18 cellular contexts compared by ENCODE assay signal in genomic region chr5:1794896-1795290, GRCh38. TPM values are rescaled to one million over a fixed set of nuclear protein-coding genes. Genes with fewer than 3 reads are reported as not detected.
DNase-seq lines count a peak whose midpoint lies in the region; ATAC-seq, FAIRE-seq and TF ChIP-seq lines count a peak whose summit lies in the region.
"Had no signal": no experiment of that assay in that cellular context is flagged by ENCODE, and none has a peak within 500 bp of the region (broad histone marks: within the 10 kb centered on the region; RNA-seq: fewer than 3 reads in every experiment).

No MANE protein-coding gene starts in this region.

- peaks cover 8% of the 10 kb centered on the region for H3K36me3 ChIP-seq in CD8-positive, alpha-beta T cell (ENCODE audit: insufficient read depth, low read length)

- peaks cover 58% of the 10 kb centered on the region for H3K4me1 Mint-ChIP-seq in T-helper 1 cell treated with Interleukin-12 subunit alpha and Interleukin-12 subunit beta and Interleukin-4 antibody, amounts not matched to agents 30 μg/mL and 1 μg/mL, for 36 hours (ENCODE audit: low read depth)
- peaks cover 70% of the 10 kb centered on the region for H3K4me1 Mint-ChIP-seq in CD8-positive, alpha-beta T cell (ENCODE audit: low read depth)
- H3K4me1 Mint-ChIP-seq in activated T-helper 2 cell treated with anti-CD3 and anti-CD28 coated beads, Interferon-gamma antibody, Interleukin-2, Interleukin-4, amounts not matched to agents 10 μg/mL and 5 μg/mL and 100 μg/mL, durations not matched to agents 14 hours and 24 hours and 36 hours (ENCODE audit: low read depth), result peaks cover 60% of the 10 kb centered on the region
- peaks cover 20 to 85% (median 75%) of the 10 kb centered on the region in 4 donors for H3K4me1 Mint-ChIP-seq in naive thymus-derived CD8-positive, alpha-beta T cell

- FAIRE-seq in D721Med (lab: Jason Lieb, UNC), result no peak

- no peaks in the 10 kb centered on the region for H3K27me3 Mint-ChIP-seq in T-helper 1 cell treated with Interleukin-12 subunit alpha and Interleukin-12 subunit beta and Interleukin-4 antibody, amounts not matched to agents 30 μg/mL and 1 μg/mL, for 36 hours (ENCODE audit: low read depth)
- no peaks in the 10 kb centered on the region for H3K27me3 Mint-ChIP-seq in CD8-positive, alpha-beta T cell (ENCODE audit: low read depth)
- H3K27me3 Mint-ChIP-seq in activated T-helper 2 cell treated with anti-CD3 and anti-CD28 coated beads, Interferon-gamma antibody, Interleukin-2, Interleukin-4, amounts not matched to agents 10 μg/mL and 5 μg/mL and 100 μg/mL, durations not matched to agents 14 hours and 24 hours and 36 hours (ENCODE audit: low read depth), result no peaks in the 10 kb centered on the region
- H3K27me3 Mint-ChIP-seq in naive thymus-derived CD8-positive, alpha-beta T cell, result no peaks in the 10 kb centered on the region

- H3K27ac Mint-ChIP-seq in T-helper 1 cell treated with Interleukin-12 subunit alpha and Interleukin-12 subunit beta and Interleukin-4 antibody, amounts not matched to agents 30 μg/mL and 1 μg/mL, for 36 hours, result peak overlapping the region; percentile 53
- peak overlapping the region; percentile 49 for H3K27ac Mint-ChIP-seq in CD8-positive, alpha-beta T cell
- H3K27ac Mint-ChIP-seq in activated T-helper 2 cell treated with anti-CD3 and anti-CD28 coated beads, Interferon-gamma antibody, Interleukin-2, Interleukin-4, amounts not matched to agents 10 μg/mL and 5 μg/mL and 100 μg/mL, durations not matched to agents 14 hours and 24 hours and 36 hours, result peak overlapping the region; percentile 29
- peak overlapping the region in 9 of 10 donors; percentile 33 to 98 (median 81) for H3K27ac Mint-ChIP-seq in naive thymus-derived CD8-positive, alpha-beta T cell

- H3K27ac ChIP-seq in CD8-positive, alpha-beta T cell (ENCODE audit: low read depth, low read length), result no peak overlapping the region
- H3K27ac ChIP-seq: 22Rv1 had no signal

- no peak for DNase-seq in T-helper 1 cell
- DNase-seq in CD8-positive, alpha-beta T cell, result no peak
- DNase-seq in activated T-helper 2 cell treated with anti-CD3 and anti-CD28 coated beads, Interferon-gamma antibody, Interleukin-2, Interleukin-4, amounts not matched to agents 10 μg/mL and 5 μg/mL and 100 μg/mL, durations not matched to agents 14 hours and 24 hours and 36 hours (ENCODE audit: low spot score), result no peak
- DNase-seq in naive thymus-derived CD8-positive, alpha-beta T cell, result peak in 1 of 10 donors; percentile 2
- DNase-seq in NCI-H1417 treated with DMSO at 0.1 percent for 48 hours (lab: John Stamatoyannopoulos, UW), result no peak
- no peak for DNase-seq in D721Med (ENCODE audit: insufficient read length, low spot score)
- DNase-seq: activated T-cell treated with anti-CD3 and anti-CD28 coated beads, Interleukin-2, amount 50 U/mL, for 4 hours; amygdala; GOT3; hippocampal formation; NCI-H1417; psoas muscle; stimulated activated naive CD4-positive, alpha-beta T cell treated with Interleukin-2 at 50 U/mL for 16 hours; T-helper 9 cell had no signal

- ATAC-seq in CD8-positive, alpha-beta T cell, result no peak
- no peak for ATAC-seq in naive thymus-derived CD8-positive, alpha-beta T cell
- no peak for ATAC-seq in HG03097 (IDR thresholded peaks at IDR 0.05; ENCODE audit: low FRiP score, unreplicated experiment)
- ATAC-seq: activated CD4-positive, CD25-positive, alpha-beta regulatory T cell treated with anti-CD3 and anti-CD28 coated beads, Interleukin-2, amount 50 U/mL, for 24 hours; activated T-cell treated with anti-CD3 and anti-CD28 coated beads, Interleukin-2, amount 50 U/mL, for 4 hours had no signal

- H3K36me3 Mint-ChIP-seq in T-helper 1 cell treated with Interleukin-12 subunit alpha and Interleukin-12 subunit beta and Interleukin-4 antibody, amounts not matched to agents 30 μg/mL and 1 μg/mL, for 36 hours (ENCODE audit: low read depth), result peaks cover 33% of the 10 kb centered on the region
- H3K36me3 Mint-ChIP-seq in CD8-positive, alpha-beta T cell, result peaks cover 29% of the 10 kb centered on the region
- H3K36me3 Mint-ChIP-seq in activated T-helper 2 cell treated with anti-CD3 and anti-CD28 coated beads, Interferon-gamma antibody, Interleukin-2, Interleukin-4, amounts not matched to agents 10 μg/mL and 5 μg/mL and 100 μg/mL, durations not matched to agents 14 hours and 24 hours and 36 hours (ENCODE audit: low read depth), result peaks cover 48% of the 10 kb centered on the region
- H3K36me3 Mint-ChIP-seq in naive thymus-derived CD8-positive, alpha-beta T cell, result peaks cover 0 to 9% (median 3%) of the 10 kb centered on the region in 3 donors

- no peak for TF ChIP-seq CTCF in CD8-positive, alpha-beta T cell (IDR thresholded peaks at IDR 0.05)
- TF ChIP-seq CTCF in D721Med (IDR thresholded peaks at IDR 0.05; ENCODE audit: insufficient read depth, missing control alignments), result no peak

- intact Hi-C loops in CD8-positive, alpha-beta T cell (cut with DNase I, micrococcal nuclease), result loop anchor here (5.0 to 10.0 kb wide), 8 partner anchors 33 to 1180 kb away; partner anchors contain the start of genes CEP72 (in 1 of the 2) and CLPTM1L (in 1 of the 2)
- intact Hi-C loops in activated T-helper 2 cell treated with anti-CD3 and anti-CD28 coated beads, Interferon-gamma antibody, Interleukin-2, Interleukin-4, amounts not matched to agents 10 μg/mL and 5 μg/mL and 100 μg/mL, durations not matched to agents 14 hours and 24 hours and 36 hours (cut with micrococcal nuclease), result no loop called here

- no peaks in the 10 kb centered on the region for H3K9me3 Mint-ChIP-seq in T-helper 1 cell treated with Interleukin-12 subunit alpha and Interleukin-12 subunit beta and Interleukin-4 antibody, amounts not matched to agents 30 μg/mL and 1 μg/mL, for 36 hours
- no peaks in the 10 kb centered on the region for H3K9me3 Mint-ChIP-seq in CD8-positive, alpha-beta T cell
- no peaks in the 10 kb centered on the region for H3K9me3 Mint-ChIP-seq in activated T-helper 2 cell treated with anti-CD3 and anti-CD28 coated beads, Interferon-gamma antibody, Interleukin-2, Interleukin-4, amounts not matched to agents 10 μg/mL and 5 μg/mL and 100 μg/mL, durations not matched to agents 14 hours and 24 hours and 36 hours
- H3K9me3 Mint-ChIP-seq in naive thymus-derived CD8-positive, alpha-beta T cell, result peaks cover 0 to 2% (median 0%) of the 10 kb centered on the region in 9 donors

- H3K4me1 ChIP-seq in CD8-positive, alpha-beta T cell (ENCODE audit: insufficient read depth, low read length), result peaks cover 61% of the 10 kb centered on the region

- no peaks in the 10 kb centered on the region for H3K9me3 ChIP-seq in CD8-positive, alpha-beta T cell (ENCODE audit: low read length)
- H3K9me3 ChIP-seq: psoas muscle had no signal

- CTCF ChIA-PET in CD8-positive, alpha-beta T cell (lab: Charles Lee), result no interaction called here

- H3K27me3 ChIP-seq in CD8-positive, alpha-beta T cell (ENCODE audit: insufficient read depth, low read length), result no peaks in the 10 kb centered on the region

- POLR2A ChIA-PET in CD8-positive, alpha-beta T cell (lab: Charles Lee), result no interaction called here
- POLR2A ChIA-PET in naive thymus-derived CD8-positive, alpha-beta T cell (lab: Charles Lee), result no interaction called here

- no peak overlapping the region for H3K4me3 Mint-ChIP-seq in T-helper 1 cell treated with Interleukin-12 subunit alpha and Interleukin-12 subunit beta and Interleukin-4 antibody, amounts not matched to agents 30 μg/mL and 1 μg/mL, for 36 hours
- H3K4me3 Mint-ChIP-seq in CD8-positive, alpha-beta T cell, result no peak overlapping the region
- H3K4me3 Mint-ChIP-seq in activated T-helper 2 cell treated with anti-CD3 and anti-CD28 coated beads, Interferon-gamma antibody, Interleukin-2, Interleukin-4, amounts not matched to agents 10 μg/mL and 5 μg/mL and 100 μg/mL, durations not matched to agents 14 hours and 24 hours and 36 hours (ENCODE audit: low read depth), result no peak overlapping the region
- peak overlapping the region in 3 of 10 donors; percentile 1 to 32 (median 22) for H3K4me3 Mint-ChIP-seq in naive thymus-derived CD8-positive, alpha-beta T cell
- H3K4me3 Mint-ChIP-seq: activated T-cell treated with anti-CD3 and anti-CD28 coated beads, Interleukin-2, amount 50 U/mL, for 4 hours had no signal

- H3K4me3 ChIP-seq in CD8-positive, alpha-beta T cell (ENCODE audit: low read depth, low read length), result no peak overlapping the region

RNA-seq across cellular contexts. Expression of gene MRPL36, which starts 4.7 kb away (rescaled TPM):
- 10 to 100 TPM; 11.6 to 12.7 TPM for total RNA-seq in CD8-positive, alpha-beta T cell
- total RNA-seq in activated T-helper 2 cell treated with anti-CD3 and anti-CD28 coated beads, Interferon-gamma antibody, Interleukin-2, Interleukin-4, amounts not matched to agents 10 μg/mL and 5 μg/mL and 100 μg/mL, durations not matched to agents 14 hours and 24 hours and 36 hours, result 96.1 and 96.4 TPM in 2 replicates
- 10 to 100 TPM; 25.8 to 30.9 TPM for total RNA-seq in naive thymus-derived CD8-positive, alpha-beta T cell
- 10 to 100 TPM; 61.6 to 84.3 (median 71.6) TPM for polyA plus RNA-seq in naive thymus-derived CD8-positive, alpha-beta T cell

RNA-seq across cellular contexts. Expression of gene NDUFS6, which starts 6.3 kb away (rescaled TPM):
- total RNA-seq in CD8-positive, alpha-beta T cell, result 10 to 100 TPM; 16.5 to 19.8 TPM
- total RNA-seq in activated T-helper 2 cell treated with anti-CD3 and anti-CD28 coated beads, Interferon-gamma antibody, Interleukin-2, Interleukin-4, amounts not matched to agents 10 μg/mL and 5 μg/mL and 100 μg/mL, durations not matched to agents 14 hours and 24 hours and 36 hours, result 31.6 and 39.9 TPM in 2 replicates
- 10 to 100 TPM; 12.6 to 16.8 TPM for total RNA-seq in naive thymus-derived CD8-positive, alpha-beta T cell
- 10 to 100 TPM; 69.3 to 75.8 (median 70.9) TPM for polyA plus RNA-seq in naive thymus-derived CD8-positive, alpha-beta T cell

Comparison
In these comparisons a context has a peak if more than half of its experiments do, and no peak if none do; other contexts are left out.
1. H3K27ac Mint-ChIP-seq: peak in every context shown above with its lines; median percentile 81 in naive thymus-derived CD8-positive, alpha-beta T cell; 53 in T-helper 1 cell treated with Interleukin-12 subunit alpha and Interleukin-12 subunit beta and Interleukin-4 antibody, amounts not matched to agents 30 μg/mL and 1 μg/mL, for 36 hours; 49 in CD8-positive, alpha-beta T cell; 29 in activated T-helper 2 cell treated with anti-CD3 and anti-CD28 coated beads, Interferon-gamma antibody, Interleukin-2, Interleukin-4, amounts not matched to agents 10 μg/mL and 5 μg/mL and 100 μg/mL, durations not matched to agents 14 hours and 24 hours and 36 hours.